1 cellular context compared by ENCODE assay signal in genomic region chr18:35041752-35042379, GRCh38.
TF ChIP-seq lines count a peak whose summit lies in the region.

No MANE protein-coding gene starts in this region.

TF ChIP-seq in GM23338, 12 proteins besides CTCF, POLR2A, EP300 and RAD21 (continued from another document):
- TF ChIP-seq ZNF462 (CRISPR knock-in tag; IDR thresholded peaks at IDR 0.05) (no peak), EZH2phosphoT487 (IDR thresholded peaks at IDR 0.05; ENCODE audit: unreplicated experiment) (no peak), REST (IDR thresholded peaks at IDR 0.05; ENCODE audit: unreplicated experiment) (no peak), ZNF114 (CRISPR knock-in tag; IDR thresholded peaks at IDR 0.05) (no peak), NANOG (IDR thresholded peaks at IDR 0.05; ENCODE audit: borderline replicate concordance) (no peak)
